In the genomic region with DNA sequence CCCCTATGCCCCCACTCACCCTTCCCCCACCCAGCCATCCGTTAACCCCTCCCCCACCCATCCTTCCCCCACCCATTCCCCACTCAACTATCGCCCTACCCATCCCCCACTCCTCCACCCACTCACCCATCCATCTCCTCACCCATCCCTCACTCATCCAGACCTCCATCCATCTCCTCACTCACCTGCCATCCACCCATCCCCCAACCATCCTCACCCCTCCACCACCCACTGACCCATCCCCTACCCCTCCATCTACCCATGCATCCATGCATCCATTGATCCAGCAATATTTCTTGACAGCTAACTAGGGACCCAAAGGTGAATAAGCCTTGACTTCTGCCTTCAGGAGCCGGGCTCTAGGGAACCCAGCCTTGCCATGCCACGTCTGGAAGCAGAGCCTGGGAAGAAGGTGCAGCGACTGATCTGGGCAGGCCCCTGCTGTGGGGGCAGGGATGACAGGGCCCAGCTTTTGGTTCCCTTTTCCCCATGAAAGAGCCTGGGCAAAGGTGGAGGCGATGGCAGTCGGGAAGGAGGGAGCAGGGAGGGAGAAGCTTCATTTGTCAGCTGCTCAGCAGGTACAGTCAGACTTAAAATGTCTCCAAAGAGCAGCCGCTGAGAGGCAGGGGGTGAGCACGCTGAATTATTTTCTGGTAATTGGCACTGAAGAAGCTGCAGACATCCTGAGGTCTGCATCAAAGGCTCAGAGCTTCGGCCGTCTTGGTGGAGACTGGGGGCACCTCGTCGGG, we compare ENCODE assay signal across 1 cellular context.
TF ChIP-seq lines count a peak whose summit lies in the region.

No MANE protein-coding gene starts in this region.

TF ChIP-seq in A549, 52 proteins besides CTCF, POLR2A, EP300 and RAD21 (continued from another document):
- TF ChIP-seq, protein P1, sequence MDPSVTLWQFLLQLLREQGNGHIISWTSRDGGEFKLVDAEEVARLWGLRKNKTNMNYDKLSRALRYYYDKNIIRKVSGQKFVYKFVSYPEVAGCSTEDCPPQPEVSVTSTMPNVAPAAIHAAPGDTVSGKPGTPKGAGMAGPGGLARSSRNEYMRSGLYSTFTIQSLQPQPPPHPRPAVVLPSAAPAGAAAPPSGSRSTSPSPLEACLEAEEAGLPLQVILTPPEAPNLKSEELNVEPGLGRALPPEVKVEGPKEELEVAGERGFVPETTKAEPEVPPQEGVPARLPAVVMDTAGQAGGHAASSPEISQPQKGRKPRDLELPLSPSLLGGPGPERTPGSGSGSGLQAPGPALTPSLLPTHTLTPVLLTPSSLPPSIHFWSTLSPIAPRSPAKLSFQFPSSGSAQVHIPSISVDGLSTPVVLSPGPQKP (IDR thresholded peaks at IDR 0.05; ENCODE audit: low read depth, low read length), result no peak
- TF ChIP-seq HDAC2 (IDR thresholded peaks at IDR 0.05), result no peak
- TF ChIP-seq JUNB (IDR thresholded peaks at IDR 0.05), result no peak
- TF ChIP-seq MYC (IDR thresholded peaks at IDR 0.05; ENCODE audit: borderline replicate concordance, low read length), result no peak
- TF ChIP-seq, protein P2, sequence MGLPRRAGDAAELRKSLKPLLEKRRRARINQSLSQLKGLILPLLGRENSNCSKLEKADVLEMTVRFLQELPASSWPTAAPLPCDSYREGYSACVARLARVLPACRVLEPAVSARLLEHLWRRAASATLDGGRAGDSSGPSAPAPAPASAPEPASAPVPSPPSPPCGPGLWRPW (IDR thresholded peaks at IDR 0.05), result no peak
